ENCODE assay signal across 8 cellular contexts in the genomic region with DNA sequence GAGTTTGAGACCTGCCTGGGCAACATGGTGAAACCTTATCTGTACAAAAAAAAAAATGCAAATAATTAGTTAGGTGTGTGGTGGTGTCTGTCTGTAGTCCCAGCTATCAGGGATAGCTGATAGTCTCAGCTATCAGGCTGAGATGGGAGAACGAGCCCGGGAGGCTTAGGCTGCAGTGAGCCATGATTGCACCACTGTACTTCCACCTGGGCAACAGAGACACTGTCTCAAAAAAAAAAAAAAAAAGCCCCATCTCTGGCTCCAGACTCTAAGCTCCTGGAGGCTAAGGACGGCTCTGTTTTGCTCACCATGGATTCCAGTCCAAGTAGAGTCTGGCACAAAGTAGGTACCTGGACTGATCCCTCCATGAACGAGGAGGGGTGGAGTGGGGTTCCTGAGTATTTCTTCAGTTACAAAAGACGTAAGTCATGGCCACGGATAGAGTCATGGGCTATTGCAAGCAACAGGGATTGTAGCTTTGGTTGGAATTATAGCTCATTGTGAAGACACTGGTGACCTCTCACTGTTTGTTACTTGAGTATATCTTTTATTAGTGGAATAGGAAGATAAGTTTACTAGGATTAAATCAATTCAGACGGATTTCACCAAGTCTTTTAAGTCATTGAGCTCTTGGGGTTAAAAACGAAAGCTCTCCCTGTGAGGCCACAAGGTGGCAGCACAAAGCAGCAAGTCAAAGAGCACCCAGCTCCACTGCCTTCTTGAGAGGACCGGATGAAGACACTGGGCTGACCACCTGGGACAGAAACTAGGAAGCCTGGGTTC. TPM values are rescaled to one million over a fixed set of nuclear protein-coding genes. Genes with fewer than 3 reads are reported as not detected.
A peak's percentile ranks its signal among the peaks of the same experiment; 100 is the strongest.
DNase-seq lines count a peak whose midpoint lies in the region; ATAC-seq and TF ChIP-seq lines count a peak whose summit lies in the region.

No MANE protein-coding gene starts in this region.

- H3K9me3 ChIP-seq in effector memory CD4-positive, alpha-beta T cell (ENCODE audit: control insufficient read depth, low read length), result no peaks in the 10 kb centered on the region

- DNase-seq in NCI-H82 (lab: John Stamatoyannopoulos, UW), result peak; percentile 89
- peak; percentile 79 for DNase-seq in activated CD4-positive, alpha-beta memory T cell treated with anti-CD3 and anti-CD28 coated beads for 36 hours
- DNase-seq in effector memory CD4-positive, alpha-beta T cell, result peak; percentile 28 to 51 (median 30)
- peak; percentile 92 for DNase-seq in medulla oblongata (ENCODE audit: extremely low spot score)
- peak in 2 of 3 donors; percentile 31 to 40 for DNase-seq in stimulated activated CD4-positive, alpha-beta T cell treated with anti-CD3 and anti-CD28 coated beads, TNF-alpha, amount 100 ng/mL, for 48 hours (ENCODE audit: low read depth in 3 of 3)

- H3K4me1 Mint-ChIP-seq in activated CD4-positive, alpha-beta memory T cell treated with anti-CD3 and anti-CD28 coated beads for 36 hours (ENCODE audit: low read depth), result peaks cover 5% of the 10 kb centered on the region

- H3K4me3 ChIP-seq in effector memory CD4-positive, alpha-beta T cell (ENCODE audit: insufficient read depth, low read depth, low read length, poor library complexity, severe bottlenecking), result no peak overlapping the region

- intact Hi-C loops in activated CD4-positive, alpha-beta memory T cell treated with anti-CD3 and anti-CD28 coated beads for 36 hours (cut with micrococcal nuclease), result loop anchor here (1.0 kb wide), 2 partner anchors 52 to 78 kb away; no protein-coding TSS in a partner anchor

- H3K27me3 Mint-ChIP-seq in activated CD4-positive, alpha-beta memory T cell treated with anti-CD3 and anti-CD28 coated beads for 36 hours, result no peaks in the 10 kb centered on the region

- TF ChIP-seq CTCF in GM12872 (IDR thresholded peaks at IDR 0.05; ENCODE audit: insufficient read depth, low read depth, low read length), result peak; percentile 87

- CTCF ChIA-PET in activated CD4-positive, alpha-beta memory T cell treated with anti-CD3 and anti-CD28 coated beads for 36 hours (lab: Charles Lee), result interaction anchor here (0.6 to 10.0 kb wide), 44 partner anchors 8 to 1765 kb away, joined by 3 to 261 read pairs (median 4); partner anchors contain the start of genes BSND, DHCR24 and TMEM61

- no peaks in the 10 kb centered on the region for H3K27me3 ChIP-seq in effector memory CD4-positive, alpha-beta T cell (replicated peaks; ENCODE audit: control insufficient read depth, insufficient read depth, low read length, poor library complexity, severe bottlenecking)

- no peaks in the 10 kb centered on the region for H3K36me3 Mint-ChIP-seq in activated CD4-positive, alpha-beta memory T cell treated with anti-CD3 and anti-CD28 coated beads for 36 hours

- ATAC-seq in HG03520 (IDR thresholded peaks at IDR 0.05; ENCODE audit: unreplicated experiment), result peak; percentile 68
- ATAC-seq in HG03460 (IDR thresholded peaks at IDR 0.05; ENCODE audit: unreplicated experiment), result no peak

- H3K36me3 ChIP-seq in effector memory CD4-positive, alpha-beta T cell (ENCODE audit: control insufficient read depth, insufficient read depth, low read length), result no peaks in the 10 kb centered on the region

- no peak overlapping the region for H3K4me3 Mint-ChIP-seq in activated CD4-positive, alpha-beta memory T cell treated with anti-CD3 and anti-CD28 coated beads for 36 hours

- H3K27ac ChIP-seq in effector memory CD4-positive, alpha-beta T cell (ENCODE audit: insufficient read depth, low read length, poor library complexity, severe bottlenecking), result no peak overlapping the region

- no peaks in the 10 kb centered on the region for H3K9me3 Mint-ChIP-seq in activated CD4-positive, alpha-beta memory T cell treated with anti-CD3 and anti-CD28 coated beads for 36 hours

- no peaks in the 10 kb centered on the region for H3K4me1 ChIP-seq in effector memory CD4-positive, alpha-beta T cell (ENCODE audit: control insufficient read depth, insufficient read depth, low read length, poor library complexity, severe bottlenecking)

- POLR2A ChIA-PET in activated CD4-positive, alpha-beta memory T cell treated with anti-CD3 and anti-CD28 coated beads for 36 hours (lab: Charles Lee), result interaction anchor here (0.8 kb wide), 1 partner anchor 52 kb away, joined by 4 read pairs; no protein-coding TSS in a partner anchor

- H3K27ac Mint-ChIP-seq in activated CD4-positive, alpha-beta memory T cell treated with anti-CD3 and anti-CD28 coated beads for 36 hours, result no peak overlapping the region

RNA-seq across cellular contexts. Expression of gene TMEM61, which starts 35.6 kb away (rescaled TPM):
- not detected for total RNA-seq in activated CD4-positive, alpha-beta memory T cell treated with anti-CD3 and anti-CD28 coated beads for 36 hours

RNA-seq across cellular contexts. Expression of gene BSND, which starts 53.9 kb away (rescaled TPM):
- not detected for total RNA-seq in activated CD4-positive, alpha-beta memory T cell treated with anti-CD3 and anti-CD28 coated beads for 36 hours

RNA-seq across cellular contexts. Expression of gene DHCR24, which starts 57.8 kb away (rescaled TPM):
- 10 to 100 TPM; 72.6 to 75.1 TPM for total RNA-seq in activated CD4-positive, alpha-beta memory T cell treated with anti-CD3 and anti-CD28 coated beads for 36 hours

Comparison
In these comparisons a context has a peak if more than half of its experiments do, and no peak if none do; other contexts are left out.
1. DNase-seq: peak in every context shown above with its lines; median percentile 92 in medulla oblongata; 89 in NCI-H82; 79 in activated CD4-positive, alpha-beta memory T cell treated with anti-CD3 and anti-CD28 coated beads for 36 hours; 36 in stimulated activated CD4-positive, alpha-beta T cell treated with anti-CD3 and anti-CD28 coated beads, TNF-alpha, amount 100 ng/mL, for 48 hours; 30 in effector memory CD4-positive, alpha-beta T cell.